1 cellular context compared by ENCODE assay signal in the genomic region with DNA sequence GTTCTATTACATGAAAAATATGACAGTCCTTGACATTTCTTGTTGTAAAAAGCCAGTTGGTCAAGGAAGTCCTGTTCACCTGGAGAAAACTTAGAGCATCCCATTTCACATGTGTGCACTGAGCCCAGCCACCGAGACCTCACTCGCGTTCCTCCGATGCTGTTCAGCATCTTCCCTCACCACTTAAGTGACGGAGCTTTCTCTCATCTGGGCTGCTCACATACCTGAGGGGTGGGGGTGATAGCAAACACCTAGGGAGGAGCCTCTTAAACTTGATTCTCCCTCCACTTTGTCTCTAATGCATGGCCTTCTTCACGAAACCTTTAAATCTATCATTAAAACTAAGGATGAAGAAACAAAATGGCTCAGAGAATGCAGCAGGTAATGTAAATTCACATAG.
TF ChIP-seq lines count a peak whose summit lies in the region.

No MANE protein-coding gene starts in this region.

TF ChIP-seq in H1, 55 proteins besides CTCF, POLR2A, EP300 and RAD21 (continued from another document):
- no peak for TF ChIP-seq ZNF274 (IDR thresholded peaks at IDR 0.05; ENCODE audit: borderline replicate concordance, extremely low read depth, low read length)
- no peak for TF ChIP-seq HDAC2 (IDR thresholded peaks at IDR 0.05; ENCODE audit: borderline replicate concordance in 1 of 2, low read depth in 2 of 2, low read length in 2 of 2)
- TF ChIP-seq POLR2AphosphoS5 (IDR thresholded peaks at IDR 0.05; ENCODE audit: low read depth, low read length): no peak
- no peak for TF ChIP-seq HDAC6 (IDR thresholded peaks at IDR 0.05; ENCODE audit: low read depth, low read length)
